ENCODE assay signal across 12 cellular contexts in the genomic region with DNA sequence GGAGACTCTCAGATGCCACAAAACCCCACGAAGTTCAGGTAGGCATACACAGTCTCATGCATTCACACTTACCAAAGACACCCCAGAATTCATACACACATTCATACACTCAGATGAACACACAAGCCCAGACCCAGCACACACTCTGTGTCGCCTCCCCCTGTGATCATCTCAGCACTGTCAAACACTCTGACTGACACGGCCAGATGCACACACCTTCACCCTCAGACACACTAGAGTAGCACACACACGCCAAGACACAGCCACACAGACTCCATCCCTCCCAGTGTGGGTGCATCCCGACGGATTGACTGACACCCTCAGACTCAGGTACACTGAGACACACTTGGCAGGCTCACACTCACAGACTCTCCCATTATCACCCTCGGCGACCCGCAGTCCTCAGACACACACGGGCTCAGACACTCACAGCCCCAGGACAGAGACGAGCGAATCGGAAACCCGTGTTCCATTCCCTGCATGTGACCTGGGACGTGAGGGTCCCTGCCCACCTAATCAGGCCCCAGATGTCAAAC. TPM values are rescaled to one million over a fixed set of nuclear protein-coding genes. Genes with fewer than 3 reads are reported as not detected.
DNase-seq lines count a peak whose midpoint lies in the region; ATAC-seq and TF ChIP-seq lines count a peak whose summit lies in the region.
"Had no signal": no experiment of that assay in that cellular context is flagged by ENCODE, and none has a peak within 500 bp of the region (broad histone marks: within the 10 kb centered on the region; RNA-seq: fewer than 3 reads in every experiment).

No MANE protein-coding gene starts in this region.

- H3K27ac ChIP-seq in brain microvascular endothelial cell, result no peak overlapping the region
- H3K27ac ChIP-seq: cardiac muscle cell, epithelial cell of prostate had no signal

- H3K4me3 Mint-ChIP-seq in activated T-cell treated with anti-CD3 and anti-CD28 coated beads, Interleukin-2, amount 50 U/mL, for 72 hours, result peak overlapping the region; percentile 50 to 66
- peak overlapping the region; percentile 3 for H3K4me3 Mint-ChIP-seq in stimulated activated memory B cell treated with anti-CD40 and anti-IgM and Interleukin-4, amounts not matched to agents 10 μg/mL and 1 μg/mL and 100 μg/mL, for 72 hours

- H3K27me3 Mint-ChIP-seq in activated T-cell treated with anti-CD3 and anti-CD28 coated beads, Interleukin-2, amount 50 U/mL, for 72 hours (ENCODE audit: low read depth), result peaks cover 67% of the 10 kb centered on the region
- H3K27me3 Mint-ChIP-seq in stimulated activated memory B cell treated with anti-CD40 and anti-IgM and Interleukin-4, amounts not matched to agents 10 μg/mL and 1 μg/mL and 100 μg/mL, for 72 hours, result peaks cover 67% of the 10 kb centered on the region

- H3K27ac Mint-ChIP-seq in activated T-cell treated with anti-CD3 and anti-CD28 coated beads, Interleukin-2, amount 50 U/mL, for 72 hours, result no peak overlapping the region
- no peak overlapping the region for H3K27ac Mint-ChIP-seq in stimulated activated memory B cell treated with anti-CD40 and anti-IgM and Interleukin-4, amounts not matched to agents 10 μg/mL and 1 μg/mL and 100 μg/mL, for 72 hours

- no peaks in the 10 kb centered on the region for H3K36me3 ChIP-seq in brain microvascular endothelial cell (replicated peaks)
- H3K36me3 ChIP-seq: cardiac muscle cell had no signal

- no peaks in the 10 kb centered on the region for H3K9me3 Mint-ChIP-seq in activated T-cell treated with anti-CD3 and anti-CD28 coated beads, Interleukin-2, amount 50 U/mL, for 72 hours
- no peaks in the 10 kb centered on the region for H3K9me3 Mint-ChIP-seq in stimulated activated memory B cell treated with anti-CD40 and anti-IgM and Interleukin-4, amounts not matched to agents 10 μg/mL and 1 μg/mL and 100 μg/mL, for 72 hours

- H3K27me3 ChIP-seq in brain microvascular endothelial cell (replicated peaks), result peaks cover 42% of the 10 kb centered on the region

- H3K36me3 Mint-ChIP-seq in activated T-cell treated with anti-CD3 and anti-CD28 coated beads, Interleukin-2, amount 50 U/mL, for 72 hours (ENCODE audit: insufficient read depth in 2 of 2), result peaks cover 2 to 6% of the 10 kb centered on the region in 2 donors
- no peaks in the 10 kb centered on the region for H3K36me3 Mint-ChIP-seq in stimulated activated memory B cell treated with anti-CD40 and anti-IgM and Interleukin-4, amounts not matched to agents 10 μg/mL and 1 μg/mL and 100 μg/mL, for 72 hours

- DNase-seq in activated CD8-positive, alpha-beta memory T cell treated with anti-CD3 and anti-CD28 coated beads, Interleukin-2, amount 50 U/mL, for 48 hours, result peak; percentile 30
- DNase-seq in activated CD8-positive, alpha-beta memory T cell treated with anti-CD3 and anti-CD28 coated beads for 24 hours, result no peak
- DNase-seq in activated T-cell treated with anti-CD3 and anti-CD28 coated beads, Interleukin-2, amount 50 U/mL, for 72 hours, result no peak
- DNase-seq in erythroblast (lab: John Stamatoyannopoulos, UW) (no peak), brain microvascular endothelial cell (no peak), Right ventricle myocardium inferior (ENCODE audit: missing footprints) (no peak)
- DNase-seq: hippocampal formation had no signal

- no peaks in the 10 kb centered on the region for H3K9me3 ChIP-seq in iPS-18c (ENCODE audit: control insufficient read depth, insufficient read depth, low read length)

- H3K4me3 ChIP-seq in iPS-18c (ENCODE audit: insufficient read depth, low read depth, low read length) (peak overlapping the region; percentile 43), brain microvascular endothelial cell (ENCODE audit: low read depth, low read length) (no peak overlapping the region)

- no peak for TF ChIP-seq POLR2A in erythroblast (IDR thresholded peaks at IDR 0.05; ENCODE audit: low read length)

- intact Hi-C loops in Right ventricle myocardium inferior (cut with DNase I), result no loop called here

- TF ChIP-seq CTCF in brain microvascular endothelial cell (IDR thresholded peaks at IDR 0.05; ENCODE audit: low read depth, low read length, missing control alignments), result no peak

- in situ Hi-C loops in brain microvascular endothelial cell (cut with HindIII; ENCODE audit: low pct_ligation_motif_present, low sequenced_read_pairs), result no loop called here

- peaks cover 15% of the 10 kb centered on the region for H3K4me1 Mint-ChIP-seq in activated T-cell treated with anti-CD3 and anti-CD28 coated beads, Interleukin-2, amount 50 U/mL, for 72 hours (ENCODE audit: low read depth)
- H3K4me1 Mint-ChIP-seq in stimulated activated memory B cell treated with anti-CD40 and anti-IgM and Interleukin-4, amounts not matched to agents 10 μg/mL and 1 μg/mL and 100 μg/mL, for 72 hours, result peaks cover 12% of the 10 kb centered on the region

- ATAC-seq in activated T-cell treated with anti-CD3 and anti-CD28 coated beads, Interleukin-2, amount 50 U/mL, for 72 hours (replicated peaks in 1 of 2), result no peak
- ATAC-seq in stimulated activated memory B cell treated with anti-CD40 and anti-IgM and Interleukin-4, amounts not matched to agents 10 μg/mL and 1 μg/mL and 100 μg/mL, for 72 hours, result no peak
- no peak for ATAC-seq in Right ventricle myocardium inferior

RNA-seq across cellular contexts. Expression of a gene that starts 0.9 kb away (rescaled TPM):
- total RNA-seq in activated T-cell treated with anti-CD3 and anti-CD28 coated beads, Interleukin-2, amount 50 U/mL, for 72 hours, result under 1 TPM; 0.05 to 0.07 TPM
- total RNA-seq in Right ventricle myocardium inferior, result not detected
- total RNA-seq: HT1080 had no signal
